ENCODE assay signal across 20 cellular contexts in the genomic region with DNA sequence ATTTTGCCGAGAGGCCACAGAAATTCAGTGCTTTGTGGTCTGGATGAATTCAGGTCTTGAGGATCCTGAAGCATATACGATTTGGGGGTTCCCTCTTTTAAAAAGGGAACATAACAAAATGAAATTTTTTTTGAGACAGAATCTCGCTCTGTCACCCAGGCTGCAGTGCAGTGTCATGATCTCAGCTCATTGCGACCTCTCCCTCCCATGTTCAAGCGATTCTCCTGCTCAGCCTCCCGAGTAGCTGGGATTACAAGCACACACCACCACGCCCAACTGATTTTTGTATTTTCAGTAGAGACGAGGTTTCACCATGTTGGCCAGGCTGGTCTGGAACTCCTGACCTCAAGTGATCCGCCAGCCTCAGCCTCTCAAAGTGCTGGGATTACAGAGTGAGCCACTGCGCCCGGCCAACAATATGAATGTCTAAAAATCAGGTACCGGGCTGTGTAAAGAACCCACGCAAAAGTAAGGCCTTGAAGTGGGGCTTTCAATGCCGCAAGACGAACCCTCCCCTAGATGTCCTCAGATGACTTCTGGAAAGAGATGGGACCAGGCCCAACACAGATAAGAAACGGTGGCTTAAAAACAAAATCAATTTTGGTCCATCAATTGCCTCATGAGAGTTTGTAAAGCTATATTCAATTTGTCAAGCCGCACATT. TPM values are rescaled to one million over a fixed set of nuclear protein-coding genes. Genes with fewer than 3 reads are reported as not detected.
DNase-seq lines count a peak whose midpoint lies in the region; ATAC-seq and TF ChIP-seq lines count a peak whose summit lies in the region.
"Had no signal": no experiment of that assay in that cellular context is flagged by ENCODE, and none has a peak within 500 bp of the region (broad histone marks: within the 10 kb centered on the region; RNA-seq: fewer than 3 reads in every experiment).

No MANE protein-coding gene starts in this region.

- intact Hi-C loops in Right ventricle myocardium inferior (cut with DNase I), result no loop called here

- H3K27me3 ChIP-seq in cardiac muscle cell (no peaks in the 10 kb centered on the region), iPS-15b (ENCODE audit: control insufficient read depth, insufficient read depth, low read length) (no peaks in the 10 kb centered on the region)
- H3K27me3 ChIP-seq: uterus had no signal

- H3K9ac ChIP-seq in iPS-15b (ENCODE audit: low read depth, low read length), result peak overlapping the region; percentile 37

- H3K9me3 ChIP-seq in cardiac muscle cell (ENCODE audit: low read depth), result no peaks in the 10 kb centered on the region
- H3K9me3 ChIP-seq in iPS-15b (ENCODE audit: control insufficient read depth, insufficient read depth, low read length), result no peaks in the 10 kb centered on the region
- H3K9me3 ChIP-seq: A549, uterus had no signal

- H3K4me1 ChIP-seq in cardiac muscle cell (ENCODE audit: low read depth), result peaks cover 29% of the 10 kb centered on the region
- no peaks in the 10 kb centered on the region for H3K4me1 ChIP-seq in iPS-15b (ENCODE audit: control insufficient read depth, insufficient read depth, low read length)
- H3K4me1 ChIP-seq: A549, uterus had no signal

- H3K27ac ChIP-seq in cardiac muscle cell (peak overlapping the region; percentile 72), VCaP (peak overlapping the region; percentile 86; the same call in 1 of the 2 replicates)
- H3K27ac ChIP-seq: A549, uterus had no signal

- TF ChIP-seq CTCF in cardiac muscle cell (IDR thresholded peaks at IDR 0.05; ENCODE audit: low read depth, low read length), result no peak
- TF ChIP-seq CTCF in VCaP (conservative IDR thresholded peaks at IDR 0.05), result no peak

- DNase-seq in cardiac muscle cell (ENCODE audit: low read depth in 1 of 2, low spot score in 1 of 2) (no peak), Right ventricle myocardium inferior (ENCODE audit: missing footprints) (no peak), 8988T (no peak), NCI-H1092 treated with DMSO at 0.1 percent for 48 hours (lab: John Stamatoyannopoulos, UW) (no peak)
- DNase-seq: activated CD8-positive, alpha-beta memory T cell treated with anti-CD3 and anti-CD28 coated beads for 24 hours; activated gamma-delta T cell; AML-193; IMR-90; NCI-H1417 treated with DMSO at 0.1 percent for 48 hours; NCI-H345; NCI-H748 treated with DMSO at 0.1 percent for 48 hours; stimulated activated naive CD4-positive, alpha-beta T cell treated with Interleukin-2 at 50 U/mL for 16 hours; uterus had no signal

- ATAC-seq in Right ventricle myocardium inferior (no peak), GM21619 (IDR thresholded peaks at IDR 0.05; ENCODE audit: unreplicated experiment) (no peak), GM21526 (IDR thresholded peaks at IDR 0.05; ENCODE audit: low FRiP score, unreplicated experiment) (no peak)
- ATAC-seq: A549 had no signal

- no peaks in the 10 kb centered on the region for H3K36me3 ChIP-seq in cardiac muscle cell
- no peaks in the 10 kb centered on the region for H3K36me3 ChIP-seq in iPS-15b (ENCODE audit: control insufficient read depth, insufficient read depth, low read length)
- H3K36me3 ChIP-seq: uterus had no signal

- H3K4me3 ChIP-seq in cardiac muscle cell, result no peak overlapping the region
- no peak overlapping the region for H3K4me3 ChIP-seq in iPS-15b (ENCODE audit: low read depth, low read length)
- H3K4me3 ChIP-seq: A549, uterus had no signal

RNA-seq across cellular contexts. Expression of gene TESC, which starts 30.0 kb away (rescaled TPM):
- total RNA-seq in cardiac muscle cell (30.3 and 52.4 TPM in 2 replicates), Right ventricle myocardium inferior (93.9 TPM)
- 24.5 and 57.7 TPM in 2 replicates for polyA plus RNA-seq in cardiac muscle cell
- total RNA-seq: M059J, RPMI7951 had no signal
